Comparison of ENCODE assay signal across 11 cellular contexts in genomic region chr9:110807956-110808598, GRCh38.
DNase-seq lines count a peak whose midpoint lies in the region; ATAC-seq and TF ChIP-seq lines count a peak whose summit lies in the region.
"Had no signal": no experiment of that assay in that cellular context is flagged by ENCODE, and none has a peak within 500 bp of the region (broad histone marks: within the 10 kb centered on the region; RNA-seq: fewer than 3 reads in every experiment).

No MANE protein-coding gene starts in this region.

- H3K14ac ChIP-seq in trophoblast cell (ENCODE audit: low read length), result no peak overlapping the region

- H2BK12ac ChIP-seq in trophoblast cell (ENCODE audit: low read length), result no peak overlapping the region

- in situ Hi-C loops in ACHN (cut with HindIII; ENCODE audit: low pct_ligation_motif_present, low pct_unique_long_range_greater_than_20kb, low sequenced_read_pairs), result no loop called here

- CTCF ChIA-PET in WTC11 (lab: Charles Lee), result no interaction called here

- H3K36me3 ChIP-seq in upper lobe of right lung, result no peaks in the 10 kb centered on the region
- no peaks in the 10 kb centered on the region for H3K36me3 ChIP-seq in trophoblast cell (ENCODE audit: control insufficient read depth in 1 of 2, insufficient read depth in 2 of 2, low read length in 2 of 2)

- no peak overlapping the region for H4K91ac ChIP-seq in trophoblast cell (ENCODE audit: low read depth, low read length)

- H3K23ac ChIP-seq in trophoblast cell (ENCODE audit: low read length), result no peak overlapping the region

- POLR2A ChIA-PET in WTC11 (lab: Charles Lee), result no interaction called here

- no peak overlapping the region for H2BK120ac ChIP-seq in trophoblast cell (ENCODE audit: insufficient read depth, low read length, poor library complexity)

- no peak overlapping the region for H2AFZ ChIP-seq in trophoblast cell (ENCODE audit: insufficient read depth, low read length, poor library complexity)

- TF ChIP-seq CTCF in WTC11 (IDR thresholded peaks at IDR 0.05), result no peak
- TF ChIP-seq CTCF in upper lobe of right lung (IDR thresholded peaks at IDR 0.05), result no peak

- H3K9ac ChIP-seq in trophoblast cell (ENCODE audit: low read length), result no peak overlapping the region

- H3K9me3 ChIP-seq in upper lobe of right lung (no peaks in the 10 kb centered on the region), trophoblast cell (ENCODE audit: insufficient read depth, low read depth, low read length) (no peaks in the 10 kb centered on the region)
- H3K9me3 ChIP-seq: A549, testis had no signal

- no peaks in the 10 kb centered on the region for H3K4me1 ChIP-seq in upper lobe of right lung
- H3K4me1 ChIP-seq in trophoblast cell (ENCODE audit: control insufficient read depth in 1 of 2, insufficient read depth in 2 of 2, low read length in 2 of 2), result no peaks in the 10 kb centered on the region
- H3K4me1 ChIP-seq: testis had no signal

- no peak overlapping the region for H3K18ac ChIP-seq in trophoblast cell (ENCODE audit: low read length)

- H3K4me1 Mint-ChIP-seq in WTC11, result peaks cover 6% of the 10 kb centered on the region

- no peak overlapping the region for H3K4ac ChIP-seq in trophoblast cell (ENCODE audit: low read depth, low read length)

- no peaks in the 10 kb centered on the region for H3K79me1 ChIP-seq in trophoblast cell (ENCODE audit: low read length)

- H3K27me3 Mint-ChIP-seq in WTC11 (ENCODE audit: low read depth), result no peaks in the 10 kb centered on the region; the same call in 1 of the 2 replicates

- no peak overlapping the region for H2BK5ac ChIP-seq in trophoblast cell (ENCODE audit: low read depth, low read length, poor library complexity)

- H3K27me3 ChIP-seq in upper lobe of right lung (no peaks in the 10 kb centered on the region), trophoblast cell (ENCODE audit: insufficient read depth, low read length) (no peaks in the 10 kb centered on the region)
- H3K27me3 ChIP-seq: testis had no signal

- no peaks in the 10 kb centered on the region for H3K9me3 Mint-ChIP-seq in WTC11

- no CpG with 5 or more reads among the region's 6 CpGs for WGBS in trophoblast cell (ENCODE audit: extremely low coverage, insufficient coverage, insufficient read length)

- H4K8ac ChIP-seq in trophoblast cell (ENCODE audit: low read depth, low read length), result no peak overlapping the region

- peak; percentile 2 for DNase-seq in ACHN
- DNase-seq in WTC11 (ENCODE audit: low spot score), result no peak
- no peak for DNase-seq in upper lobe of right lung
- no peak for DNase-seq in SKM-1 (lab: John Stamatoyannopoulos, UW; ENCODE audit: unreplicated experiment)
- no peak for DNase-seq in trophoblast cell
- DNase-seq: stimulated activated CD4-positive, alpha-beta T cell treated with anti-CD3 and anti-CD28 coated beads, Interleukin-1b, Interleukin-23, amount 100 ng/mL, for 48 hours; testis had no signal

- H3K27ac ChIP-seq in upper lobe of right lung (no peak overlapping the region), trophoblast cell (ENCODE audit: low read depth, low read length) (no peak overlapping the region)
- H3K27ac ChIP-seq: testis had no signal

- H3K4me3 ChIP-seq in upper lobe of right lung (no peak overlapping the region), trophoblast cell (ENCODE audit: low read depth, low read length) (no peak overlapping the region)
- H3K4me3 ChIP-seq: A549, testis had no signal

- no peak overlapping the region for H2AK5ac ChIP-seq in trophoblast cell (ENCODE audit: low read length)

- no peaks in the 10 kb centered on the region for H3K79me2 ChIP-seq in trophoblast cell (ENCODE audit: control insufficient read depth, insufficient read depth, low read length, poor library complexity)

- H3K36me3 Mint-ChIP-seq in WTC11, result no peaks in the 10 kb centered on the region

- ATAC-seq in GM19035 (IDR thresholded peaks at IDR 0.05; ENCODE audit: unreplicated experiment) (peak; percentile 57), HG02642 (IDR thresholded peaks at IDR 0.05; ENCODE audit: poor library complexity, unreplicated experiment) (peak; percentile 72), HG03457 (IDR thresholded peaks at IDR 0.05; ENCODE audit: unreplicated experiment) (peak; percentile 65), WTC11 (no peak), upper lobe of right lung (no peak)
- ATAC-seq: A549 had no signal

- no peak overlapping the region for H3K27ac Mint-ChIP-seq in WTC11

- H3K4me2 ChIP-seq in trophoblast cell (ENCODE audit: low read length), result no peak overlapping the region
- H3K4me2 ChIP-seq: A549 had no signal

- H3K4me3 Mint-ChIP-seq in WTC11, result no peak overlapping the region

- no peak overlapping the region for H4K12ac ChIP-seq in trophoblast cell (ENCODE audit: low read depth, low read length)

- intact Hi-C loops in upper lobe of right lung (cut with DNase I), result loop anchor here (10.0 kb wide), 1 partner anchor 63 kb away; no protein-coding TSS in a partner anchor

TF ChIP-seq in WTC11, 78 proteins besides CTCF, POLR2A, EP300 and RAD21:
- no peak for TF ChIP-seq MLX (CRISPR knock-in tag; IDR thresholded peaks at IDR 0.05)
- TF ChIP-seq, protein P1, sequence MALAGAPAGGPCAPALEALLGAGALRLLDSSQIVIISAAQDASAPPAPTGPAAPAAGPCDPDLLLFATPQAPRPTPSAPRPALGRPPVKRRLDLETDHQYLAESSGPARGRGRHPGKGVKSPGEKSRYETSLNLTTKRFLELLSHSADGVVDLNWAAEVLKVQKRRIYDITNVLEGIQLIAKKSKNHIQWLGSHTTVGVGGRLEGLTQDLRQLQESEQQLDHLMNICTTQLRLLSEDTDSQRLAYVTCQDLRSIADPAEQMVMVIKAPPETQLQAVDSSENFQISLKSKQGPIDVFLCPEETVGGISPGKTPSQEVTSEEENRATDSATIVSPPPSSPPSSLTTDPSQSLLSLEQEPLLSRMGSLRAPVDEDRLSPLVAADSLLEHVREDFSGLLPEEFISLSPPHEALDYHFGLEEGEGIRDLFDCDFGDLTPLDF (CRISPR knock-in tag; IDR thresholded peaks at IDR 0.05), result no peak
- TF ChIP-seq ZBTB21 (CRISPR knock-in tag; IDR thresholded peaks at IDR 0.05; ENCODE audit: borderline replicate concordance), result no peak
- TF ChIP-seq GABPB1 (CRISPR knock-in tag; IDR thresholded peaks at IDR 0.05), result no peak
- TF ChIP-seq MXD4 (CRISPR knock-in tag; IDR thresholded peaks at IDR 0.05; ENCODE audit: borderline replicate concordance), result no peak
- TF ChIP-seq, protein P2, sequence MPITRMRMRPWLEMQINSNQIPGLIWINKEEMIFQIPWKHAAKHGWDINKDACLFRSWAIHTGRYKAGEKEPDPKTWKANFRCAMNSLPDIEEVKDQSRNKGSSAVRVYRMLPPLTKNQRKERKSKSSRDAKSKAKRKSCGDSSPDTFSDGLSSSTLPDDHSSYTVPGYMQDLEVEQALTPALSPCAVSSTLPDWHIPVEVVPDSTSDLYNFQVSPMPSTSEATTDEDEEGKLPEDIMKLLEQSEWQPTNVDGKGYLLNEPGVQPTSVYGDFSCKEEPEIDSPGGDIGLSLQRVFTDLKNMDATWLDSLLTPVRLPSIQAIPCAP (CRISPR knock-in tag; IDR thresholded peaks at IDR 0.05), result no peak
- TF ChIP-seq ZNF512 (CRISPR knock-in tag; IDR thresholded peaks at IDR 0.05; ENCODE audit: borderline replicate concordance), result no peak

Comparison
In these comparisons a context has a peak if more than half of its experiments do, and no peak if none do; other contexts are left out.
1. ATAC-seq: peak in GM19035 (single experiment), HG02642 (single experiment) and HG03457 (single experiment); none in WTC11 (single experiment) and upper lobe of right lung (single experiment).